Comparison of ENCODE assay signal across 4 cellular contexts in genomic region chr12:8762701-8763100, GRCh38. TPM values are rescaled to one million over a fixed set of nuclear protein-coding genes. Genes with fewer than 3 reads are reported as not detected.
"Had no signal": no experiment of that assay in that cellular context is flagged by ENCODE, and none has a peak within 500 bp of the region (broad histone marks: within the 10 kb centered on the region; RNA-seq: fewer than 3 reads in every experiment).

No MANE protein-coding gene starts in this region.

RNA-seq across cellular contexts. Expression of gene A2ML1, which starts 59.7 kb away (rescaled TPM):
- total RNA-seq: GM23248, H4, HT-29 had no signal
- polyA plus RNA-seq: GM23248, IgD-negative memory B cell had no signal
